ENCODE assay signal across 25 cellular contexts in the genomic region with DNA sequence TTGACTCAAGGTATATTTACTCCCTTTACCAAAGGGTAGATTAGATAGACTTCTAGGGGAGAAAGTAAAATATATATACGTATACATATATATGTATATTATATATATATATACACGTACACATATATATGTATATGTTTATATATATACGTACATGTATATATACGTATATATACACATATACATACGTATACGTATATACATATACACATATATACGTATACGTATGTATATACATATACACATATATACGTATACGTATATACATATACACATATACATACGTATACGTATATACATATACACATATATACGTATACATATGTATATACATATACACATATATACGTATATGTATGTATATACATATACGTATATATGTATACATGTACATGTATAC.
"Had no signal": no experiment of that assay in that cellular context is flagged by ENCODE, and none has a peak within 500 bp of the region (broad histone marks: within the 10 kb centered on the region; RNA-seq: fewer than 3 reads in every experiment).

No MANE protein-coding gene starts in this region.

- H3K4me1 ChIP-seq: left ventricle myocardium inferior, neural progenitor cell, right atrium auricular region, right lobe of liver, tibial nerve, upper lobe of left lung, vagina had no signal

- H3K9me3 ChIP-seq: left ventricle myocardium inferior, neutrophil, right atrium auricular region, right lobe of liver, tibial nerve, upper lobe of left lung, vagina had no signal

- ATAC-seq: natural killer cell; right lobe of liver; stimulated activated memory B cell treated with anti-CD40 and anti-IgM and Interleukin-4, amounts not matched to agents 10 μg/mL and 1 μg/mL and 100 μg/mL, for 72 hours; stimulated activated naive CD8-positive, alpha-beta T cell treated with anti-CD3 and anti-CD28 coated beads, Interleukin-15, amount 100 ng/mL, for 72 hours had no signal

- H3K27ac ChIP-seq: left ventricle myocardium inferior, neural progenitor cell, neutrophil, right atrium auricular region, right lobe of liver, tibial nerve, upper lobe of left lung, vagina had no signal

- DNase-seq: hypothalamus; immature natural killer cell; left ventricle myocardium inferior; mesendoderm; naive B cell; natural killer cell; nephron progenitor cell; occipital lobe; right lobe of liver; stimulated activated CD4-positive, alpha-beta T cell treated with anti-CD3 and anti-CD28 coated beads, Interleukin-1b, Interleukin-23, amount 100 ng/mL, for 48 hours; stimulated activated CD4-positive, alpha-beta T cell treated with anti-CD3 and anti-CD28 coated beads, Interleukin-2, amount 100 ng/mL, for 48 hours; stimulated activated CD4-positive, alpha-beta T cell treated with anti-CD3 and anti-CD28 coated beads, Interleukin-4, amount 100 ng/mL, for 4 hours; stimulated activated CD8-positive, alpha-beta memory T cell treated with anti-CD3 and anti-CD28 coated beads, Interleukin-4, amount 100 ng/mL, for 48 hours; stimulated activated naive CD4-positive, alpha-beta T cell treated with Interleukin-2 at 50 U/mL for 16 hours; stimulated activated naive CD8-positive, alpha-beta T cell treated with anti-CD3 and anti-CD28 coated beads, Interleukin-15, amount 100 ng/mL, for 72 hours; substantia nigra; upper lobe of left lung had no signal

- H3K4me2 ChIP-seq: neural progenitor cell, smooth muscle cell had no signal

- H3K4me3 ChIP-seq: left ventricle myocardium inferior, lung, neural progenitor cell, right atrium auricular region, right lobe of liver, smooth muscle cell, tibial nerve, upper lobe of left lung, vagina had no signal

- H3K36me3 ChIP-seq: left ventricle myocardium inferior, neural progenitor cell, neutrophil, right atrium auricular region, right lobe of liver, tibial nerve, upper lobe of left lung, vagina had no signal

- H3K27me3 ChIP-seq: neural progenitor cell, neutrophil, right atrium auricular region, right lobe of liver, tibial nerve, upper lobe of left lung, vagina had no signal
